In genomic region chr14:36660736-36661505, GRCh38 we compare ENCODE assay signal across 8 cellular contexts. TPM values are rescaled to one million over a fixed set of nuclear protein-coding genes. Genes with fewer than 3 reads are reported as not detected.
DNase-seq lines count a peak whose midpoint lies in the region; ATAC-seq, FAIRE-seq and TF ChIP-seq lines count a peak whose summit lies in the region.

No MANE protein-coding gene starts in this region.

- ATAC-seq in CD4-positive, CD25-positive, alpha-beta regulatory T cell (ENCODE audit: low read depth in 2 of 2), result no peak
- ATAC-seq in naive B cell (ENCODE audit: low read depth in 2 of 2) (no peak), GM19467 (IDR thresholded peaks at IDR 0.05; ENCODE audit: unreplicated experiment) (no peak), gastroesophageal sphincter (no peak)

- H3K27ac Mint-ChIP-seq in CD4-positive, CD25-positive, alpha-beta regulatory T cell, result no peak overlapping the region
- H3K27ac Mint-ChIP-seq in activated naive CD8-positive, alpha-beta T cell, result peak overlapping the region; percentile 17
- peak overlapping the region in 1 of 6 donors; percentile 91 for H3K27ac Mint-ChIP-seq in naive B cell

- no peaks in the 10 kb centered on the region for H3K36me3 ChIP-seq in CD4-positive, CD25-positive, alpha-beta regulatory T cell (ENCODE audit: control insufficient read depth, insufficient read depth, low read length)
- H3K36me3 ChIP-seq in HUES48 (ENCODE audit: control insufficient read depth, insufficient read depth, low read length) (no peaks in the 10 kb centered on the region), gastroesophageal sphincter (no peaks in the 10 kb centered on the region), brain microvascular endothelial cell (replicated peaks) (no peaks in the 10 kb centered on the region)

- H3K9ac ChIP-seq in HUES48 (ENCODE audit: low read depth, low read length), result no peak overlapping the region

- peaks cover 43% of the 10 kb centered on the region for H3K27me3 ChIP-seq in CD4-positive, CD25-positive, alpha-beta regulatory T cell (ENCODE audit: control insufficient read depth, insufficient read depth, low read length)
- H3K27me3 ChIP-seq in HUES48 (ENCODE audit: control insufficient read depth, insufficient read depth, low read length) (peaks cover 98% of the 10 kb centered on the region), gastroesophageal sphincter (peaks cover 100% of the 10 kb centered on the region), brain microvascular endothelial cell (replicated peaks) (peaks cover 95% of the 10 kb centered on the region)

- no peak overlapping the region for H3K4me3 ChIP-seq in CD4-positive, CD25-positive, alpha-beta regulatory T cell (ENCODE audit: low read depth, low read length)
- H3K4me3 ChIP-seq in HUES48 (ENCODE audit: low read depth, low read length), result peak overlapping the region; percentile 51
- H3K4me3 ChIP-seq in gastroesophageal sphincter, result peak overlapping the region in 1 of 2 donors; percentile 48
- no peak overlapping the region for H3K4me3 ChIP-seq in brain microvascular endothelial cell (ENCODE audit: low read depth, low read length)

- H3K4me3 Mint-ChIP-seq in CD4-positive, CD25-positive, alpha-beta regulatory T cell, result peak overlapping the region in 3 of 4 donors; percentile 60 to 85 (median 61)
- peak overlapping the region; percentile 67 for H3K4me3 Mint-ChIP-seq in activated naive CD8-positive, alpha-beta T cell
- H3K4me3 Mint-ChIP-seq in naive B cell, result peak overlapping the region in 5 of 8 donors; percentile 47 to 86 (median 49)

- TF ChIP-seq CTCF in gastroesophageal sphincter (IDR thresholded peaks at IDR 0.05) (no peak), brain microvascular endothelial cell (IDR thresholded peaks at IDR 0.05; ENCODE audit: low read depth, low read length, missing control alignments) (no peak)

- H3K4me1 Mint-ChIP-seq in CD4-positive, CD25-positive, alpha-beta regulatory T cell, result peaks cover 0 to 59% (median 36%) of the 10 kb centered on the region in 4 donors
- peaks cover 64% of the 10 kb centered on the region for H3K4me1 Mint-ChIP-seq in activated naive CD8-positive, alpha-beta T cell (ENCODE audit: low read depth)
- H3K4me1 Mint-ChIP-seq in naive B cell, result peaks cover 28 to 35% (median 33%) of the 10 kb centered on the region in 3 donors

- no peaks in the 10 kb centered on the region for H3K36me3 Mint-ChIP-seq in CD4-positive, CD25-positive, alpha-beta regulatory T cell
- peaks cover 3% of the 10 kb centered on the region for H3K36me3 Mint-ChIP-seq in activated naive CD8-positive, alpha-beta T cell
- H3K36me3 Mint-ChIP-seq in naive B cell, result peaks cover 8 to 35% of the 10 kb centered on the region in 2 donors

- no peak for DNase-seq in CD4-positive, CD25-positive, alpha-beta regulatory T cell
- no peak for DNase-seq in naive B cell
- no peak for DNase-seq in GM19239 (ENCODE audit: insufficient read length, low spot score)
- no peak for DNase-seq in brain microvascular endothelial cell

- no peak for FAIRE-seq in GM19239 (lab: Jason Lieb, UNC)

- WGBS in gastroesophageal sphincter (ENCODE audit: low coverage in 1 of 2), 2 donors, result 10 to 14% methylated on average over 15 of the region's 35 CpGs

- no peak overlapping the region for H3K27ac ChIP-seq in CD4-positive, CD25-positive, alpha-beta regulatory T cell (ENCODE audit: insufficient read depth, low read length, poor library complexity, severe bottlenecking)
- H3K27ac ChIP-seq in HUES48 (ENCODE audit: low read depth, low read length) (no peak overlapping the region), gastroesophageal sphincter (no peak overlapping the region), brain microvascular endothelial cell (no peak overlapping the region)

- in situ Hi-C loops in brain microvascular endothelial cell (cut with HindIII; ENCODE audit: low pct_ligation_motif_present, low sequenced_read_pairs), result no loop called here

- peaks cover 97% of the 10 kb centered on the region for H3K27me3 Mint-ChIP-seq in CD4-positive, CD25-positive, alpha-beta regulatory T cell
- peaks cover 62% of the 10 kb centered on the region for H3K27me3 Mint-ChIP-seq in activated naive CD8-positive, alpha-beta T cell
- H3K27me3 Mint-ChIP-seq in naive B cell, result peaks cover 67 to 100% (median 88%) of the 10 kb centered on the region in 3 donors

- peaks cover 0 to 15% (median 3%) of the 10 kb centered on the region in 7 donors for H3K9me3 Mint-ChIP-seq in CD4-positive, CD25-positive, alpha-beta regulatory T cell
- no peaks in the 10 kb centered on the region for H3K9me3 Mint-ChIP-seq in activated naive CD8-positive, alpha-beta T cell (ENCODE audit: low read depth)
- peaks cover 0 to 22% (median 3%) of the 10 kb centered on the region in 7 donors for H3K9me3 Mint-ChIP-seq in naive B cell

- H3K9me3 ChIP-seq in CD4-positive, CD25-positive, alpha-beta regulatory T cell (ENCODE audit: control insufficient read depth in 2 of 2, low read length in 2 of 2), result peaks cover 0 to 2% of the 10 kb centered on the region in 2 experiments
- H3K9me3 ChIP-seq in HUES48 (ENCODE audit: control insufficient read depth, insufficient read depth, low read length) (no peaks in the 10 kb centered on the region), gastroesophageal sphincter (no peaks in the 10 kb centered on the region)

- no peak for TF ChIP-seq POLR2A in gastroesophageal sphincter (IDR thresholded peaks at IDR 0.05)

- no peak for TF ChIP-seq EP300 in gastroesophageal sphincter (IDR thresholded peaks at IDR 0.05)

- H3K4me1 ChIP-seq in CD4-positive, CD25-positive, alpha-beta regulatory T cell (ENCODE audit: control insufficient read depth, insufficient read depth, low read length, poor library complexity, severe bottlenecking), result peaks cover 32% of the 10 kb centered on the region
- H3K4me1 ChIP-seq in HUES48 (ENCODE audit: control insufficient read depth, insufficient read depth, low read length) (peaks cover 23% of the 10 kb centered on the region), gastroesophageal sphincter (peaks cover 0 to 77% (median 45%) of the 10 kb centered on the region in 3 donors)

RNA-seq across cellular contexts. Expression of gene PAX9, which starts 0.7 kb away (rescaled TPM):
- 0.42 TPM for total RNA-seq in CD4-positive, CD25-positive, alpha-beta regulatory T cell
- under 1 TPM in 3 of 4 donors, not detected in 1; 0.14 to 0.46 (median 0.41) TPM for polyA plus RNA-seq in CD4-positive, CD25-positive, alpha-beta regulatory T cell
- polyA plus RNA-seq in naive B cell (ENCODE audit: low read depth in 6 of 6), result not detected
- total RNA-seq in gastroesophageal sphincter, result 1 to 10 TPM in 3 of 4 donors, under 1 TPM in 1; 0.81 to 5.4 (median 1.3) TPM
